In the genomic region with DNA sequence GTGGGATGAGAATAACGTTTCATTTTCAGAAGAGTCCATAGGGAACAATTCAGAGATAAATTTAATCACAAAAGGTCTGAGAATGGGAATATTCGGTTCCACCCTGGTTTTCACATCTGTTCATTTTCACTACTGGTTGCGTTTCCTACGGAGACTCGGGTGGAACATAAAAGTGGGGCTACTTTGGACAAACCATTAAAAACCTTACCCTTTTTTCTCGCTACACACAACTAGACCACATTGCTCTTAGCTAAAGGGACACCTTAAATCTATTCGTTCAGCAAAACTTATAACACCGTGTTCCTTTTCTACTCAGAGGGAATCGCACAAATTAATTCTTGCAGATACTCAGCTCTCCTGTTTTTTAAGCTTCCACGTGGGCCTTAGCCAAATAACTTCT, we compare ENCODE assay signal across 8 cellular contexts. TPM values are rescaled to one million over a fixed set of nuclear protein-coding genes. Genes with fewer than 3 reads are reported as not detected.
DNase-seq lines count a peak whose midpoint lies in the region; ATAC-seq and TF ChIP-seq lines count a peak whose summit lies in the region.

No MANE protein-coding gene starts in this region.

- H3K4me1 Mint-ChIP-seq in naive thymus-derived CD8-positive, alpha-beta T cell = peaks cover 26 to 58% (median 52%) of the 10 kb centered on the region in 4 donors

- no peak for DNase-seq in right atrium auricular region (ENCODE audit: low spot score)
- no peak for DNase-seq in Right ventricle myocardium superior
- DNase-seq in breast epithelium (ENCODE audit: low spot score in 2 of 2) = no peak
- no peak for DNase-seq in naive thymus-derived CD8-positive, alpha-beta T cell
- no peak for DNase-seq in A172 (ENCODE audit: low spot score)
- DNase-seq in kidney tubule cell (ENCODE audit: low spot score) = no peak
- no peak for DNase-seq in NOMO-1 (lab: John Stamatoyannopoulos, UW; ENCODE audit: unreplicated experiment in 2 of 2)

- TF ChIP-seq CTCF in right atrium auricular region (IDR thresholded peaks at IDR 0.05) = no peak
- no peak for TF ChIP-seq CTCF in breast epithelium (IDR thresholded peaks at IDR 0.05)

- peaks cover 0 to 62% of the 10 kb centered on the region in 2 donors for H3K4me1 ChIP-seq in right atrium auricular region
- H3K4me1 ChIP-seq in breast epithelium = peaks cover 0 to 12% of the 10 kb centered on the region in 2 donors

- no peaks in the 10 kb centered on the region for H3K27me3 ChIP-seq in right atrium auricular region
- H3K27me3 ChIP-seq in breast epithelium = no peaks in the 10 kb centered on the region

- TF ChIP-seq POLR2A in breast epithelium (IDR thresholded peaks at IDR 0.05) (no peak), GM18505 (IDR thresholded peaks at IDR 0.05; ENCODE audit: borderline replicate concordance, extremely low read depth, insufficient read depth, insufficient read length) (no peak)

- peaks cover 0 to 9% (median 4%) of the 10 kb centered on the region in 3 donors for H3K36me3 Mint-ChIP-seq in naive thymus-derived CD8-positive, alpha-beta T cell

- H3K4me3 Mint-ChIP-seq in naive thymus-derived CD8-positive, alpha-beta T cell = peak overlapping the region in 8 of 10 donors; percentile 42 to 98 (median 93)

- no peaks in the 10 kb centered on the region for H3K9me3 Mint-ChIP-seq in naive thymus-derived CD8-positive, alpha-beta T cell

- POLR2A ChIA-PET in naive thymus-derived CD8-positive, alpha-beta T cell (lab: Charles Lee) = interaction anchor here (1.2 to 3.1 kb wide), 5 partner anchors 17 to 1292 kb away, joined by 3 to 46 read pairs (median 8); a partner anchor contains a TSS

- H3K27ac ChIP-seq in right atrium auricular region = peak overlapping the region; percentile 87 to 89
- H3K27ac ChIP-seq in breast epithelium = peak overlapping the region; percentile 93 to 98

- intact Hi-C loops in Right ventricle myocardium superior (cut with DNase I) (loop anchor here (5.0 to 10.0 kb wide), 3 partner anchors 188 to 501 kb away; a partner anchor contains a TSS), breast epithelium (cut with DNase I; ENCODE audit: low total_unique reads) (loop anchor here (2.0 to 5.0 kb wide), 2 partner anchors 93 to 193 kb away; no protein-coding TSS in a partner anchor)

- peaks cover 10% of the 10 kb centered on the region for H3K36me3 ChIP-seq in right atrium auricular region
- no peaks in the 10 kb centered on the region for H3K36me3 ChIP-seq in breast epithelium

- H3K27me3 Mint-ChIP-seq in naive thymus-derived CD8-positive, alpha-beta T cell = no peaks in the 10 kb centered on the region

- ATAC-seq in Right ventricle myocardium superior (ENCODE audit: poor library complexity) (no peak), GM18505 (IDR thresholded peaks at IDR 0.05; ENCODE audit: unreplicated experiment) (no peak)
- ATAC-seq in naive thymus-derived CD8-positive, alpha-beta T cell = no peak

- H3K9me3 ChIP-seq in right atrium auricular region (no peaks in the 10 kb centered on the region), breast epithelium (no peaks in the 10 kb centered on the region)

- H3K27ac Mint-ChIP-seq in naive thymus-derived CD8-positive, alpha-beta T cell = peak overlapping the region in 8 of 10 donors; percentile 60 to 99 (median 99)

- no peak overlapping the region for H3K4me3 ChIP-seq in right atrium auricular region
- H3K4me3 ChIP-seq in breast epithelium = peak overlapping the region; percentile 95 to 100 (median 98)

RNA-seq across cellular contexts. Expression of a gene that starts 1.0 kb away (rescaled TPM):
- 10 to 100 TPM; 19.1 to 30.2 TPM for total RNA-seq in right atrium auricular region
- total RNA-seq in Right ventricle myocardium superior = 17.0 TPM
- 10 to 100 TPM; 38.9 to 66.3 (median 47.2) TPM for total RNA-seq in breast epithelium
- total RNA-seq in naive thymus-derived CD8-positive, alpha-beta T cell = 10 to 100 TPM; 29.8 to 31.7 TPM
- 10 to 100 TPM; 10.7 to 13.9 (median 13.7) TPM for polyA plus RNA-seq in naive thymus-derived CD8-positive, alpha-beta T cell
- total RNA-seq in A172 (2014; rRNA removed; shearing (Covaris generic)) = 26.5 and 56.3 TPM in 2 replicates

RNA-seq across cellular contexts. Expression of a gene that starts 2.6 kb away (rescaled TPM):
- total RNA-seq in right atrium auricular region = 10 to 100 TPM; 18.1 to 21.1 TPM
- 21.8 TPM for total RNA-seq in Right ventricle myocardium superior
- total RNA-seq in breast epithelium = 10 to 100 TPM; 43.5 to 57.8 (median 46.9) TPM
- 10 to 100 TPM; 71.7 to 75.5 TPM for total RNA-seq in naive thymus-derived CD8-positive, alpha-beta T cell
- polyA plus RNA-seq in naive thymus-derived CD8-positive, alpha-beta T cell = 10 to 100 TPM; 71.6 to 86.4 (median 74.7) TPM
- total RNA-seq in A172 (2014; rRNA removed; shearing (Covaris generic)) = 18.3 and 24.1 TPM in 2 replicates

Comparison
In these comparisons a context has a peak if more than half of its experiments do, and no peak if none do; other contexts are left out.
1. H3K4me3 ChIP-seq: peak in breast epithelium (3 of 3); none in right atrium auricular region (0 of 2).